In genomic region chr3:14458434-14459280, GRCh38 we compare ENCODE assay signal across 13 cellular contexts. TPM values are rescaled to one million over a fixed set of nuclear protein-coding genes. Genes with fewer than 3 reads are reported as not detected.
DNase-seq lines count a peak whose midpoint lies in the region; ATAC-seq, FAIRE-seq and TF ChIP-seq lines count a peak whose summit lies in the region.
"Had no signal": no experiment of that assay in that cellular context is flagged by ENCODE, and none has a peak within 500 bp of the region (broad histone marks: within the 10 kb centered on the region; RNA-seq: fewer than 3 reads in every experiment).

No MANE protein-coding gene starts in this region.

- H3K4me1 ChIP-seq in left lung (peaks cover 24 to 61% of the 10 kb centered on the region in 2 donors), spleen (peaks cover 0 to 52% (median 31%) of the 10 kb centered on the region in 6 donors)

- H3K27me3 ChIP-seq in left lung (no peaks in the 10 kb centered on the region), spleen (replicated peaks in 1 of 7) (no peaks in the 10 kb centered on the region)
- H3K27me3 ChIP-seq: right lobe of liver had no signal

- H3K9me3 ChIP-seq in left lung (no peaks in the 10 kb centered on the region), spleen (no peaks in the 10 kb centered on the region)
- H3K9me3 ChIP-seq: right lobe of liver had no signal

- TF ChIP-seq CTCF in D721Med (IDR thresholded peaks at IDR 0.05; ENCODE audit: insufficient read depth, missing control alignments) (no peak), left lung (IDR thresholded peaks at IDR 0.05) (no peak), spleen (IDR thresholded peaks at IDR 0.05 in 8 of 11, conservative IDR thresholded peaks at IDR 0.05 in 3 of 11) (no peak)

- intact Hi-C loops in left lung (cut with DNase I) = no loop called here
- intact Hi-C loops in spleen (cut with DNase I; ENCODE audit: low total_unique reads) = loop anchor here (10.0 kb wide), 1 partner anchor 54 kb away; the partner anchor contains the start of gene SLC6A6

- no peak for TF ChIP-seq POLR2A in spleen (IDR thresholded peaks at IDR 0.05)

- ATAC-seq in GM19468 (IDR thresholded peaks at IDR 0.05; ENCODE audit: extremely low read depth, unreplicated experiment) (peak; percentile 21), left lung (peak; percentile 42), HG02973 (IDR thresholded peaks at IDR 0.05; ENCODE audit: unreplicated experiment) (no peak)

- H3K27ac ChIP-seq in left lung (peak overlapping the region; percentile 38 to 46), spleen (no peak overlapping the region)
- H3K27ac ChIP-seq: right lobe of liver had no signal

- FAIRE-seq in D721Med (lab: Jason Lieb, UNC) = no peak
- peak; percentile 91 for FAIRE-seq in RCC 7860 (lab: Jason Lieb, UNC)

- peaks cover 0 to 99% of the 10 kb centered on the region in 2 donors for H3K36me3 ChIP-seq in left lung
- H3K36me3 ChIP-seq in spleen = peaks cover 0 to 100% (median 69%) of the 10 kb centered on the region in 6 donors
- H3K36me3 ChIP-seq: right lobe of liver had no signal

- DNase-seq in D721Med (ENCODE audit: insufficient read length, low spot score) (peak; percentile 60), RCC 7860 (ENCODE audit: low spot score) (peak; percentile 32), left lung (no peak), T-helper 2 cell (no peak), superior temporal gyrus (ENCODE audit: extremely low spot score) (no peak), spleen (no peak)
- DNase-seq: activated CD4-positive, alpha-beta T cell treated with anti-CD3 and anti-CD28 coated beads for 1 hour; effector memory CD4-positive, alpha-beta T cell; NCI-H226; right lobe of liver; SHP77 had no signal

- no peak overlapping the region for H3K4me3 ChIP-seq in left lung
- H3K4me3 ChIP-seq in spleen = no peak overlapping the region
- H3K4me3 ChIP-seq: right lobe of liver had no signal

- WGBS in spleen, 5 donors = 79 to 91% (median 86%) methylated on average over 11 of the region's 11 CpGs

RNA-seq across cellular contexts. Expression of gene SLC6A6, which starts 56.3 kb away (rescaled TPM):
- total RNA-seq in left lung (100 to 1,000 TPM in 1 of 2 donors, 10 to 100 TPM in 1; 32.2 to 134 TPM), spleen (100 to 1,000 TPM in 6 of 7 donors, 10 to 100 TPM in 1; 75.4 to 150 (median 128) TPM)
- 10 to 100 TPM in 1 of 3 donors, 1 to 10 TPM in 2; 3.4 to 14.2 (median 3.9) TPM for polyA plus RNA-seq in spleen

Comparison
In these comparisons a context has a peak if more than half of its experiments do, and no peak if none do; other contexts are left out.
1. DNase-seq: peak in D721Med (single experiment) and RCC 7860 (single experiment); none in left lung (0 of 2), T-helper 2 cell (0 of 5), superior temporal gyrus (single experiment) and spleen (single experiment).
2. H3K27ac ChIP-seq: peak in left lung (2 of 2); none in spleen (0 of 8).